21 cellular contexts compared by ENCODE assay signal in the genomic region with DNA sequence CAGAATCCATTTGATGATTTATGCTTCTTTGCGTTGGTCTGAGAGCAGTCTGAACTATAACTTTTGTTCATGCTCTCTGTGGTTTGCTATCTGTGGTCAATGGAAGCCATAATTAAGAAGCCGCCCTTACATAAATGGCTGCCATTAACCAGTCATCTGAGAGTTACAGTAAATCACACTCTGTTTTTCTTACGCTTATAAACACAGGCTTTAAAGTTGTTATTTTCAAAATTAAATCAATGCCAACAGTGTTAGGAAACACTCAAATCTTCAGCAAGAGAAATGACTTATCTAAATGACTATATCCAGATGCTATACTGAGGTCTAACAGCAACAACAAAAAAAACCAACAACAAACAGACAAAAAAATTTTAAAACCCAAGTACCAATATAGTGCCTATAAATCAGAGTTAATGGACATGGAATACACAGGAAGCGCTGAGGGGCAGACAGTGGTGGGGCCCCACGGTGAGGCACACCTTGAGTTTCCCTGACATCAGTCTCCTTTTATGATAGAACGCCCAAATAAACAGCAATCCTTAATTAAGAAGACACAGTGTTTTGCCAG.
DNase-seq lines count a peak whose midpoint lies in the region; ATAC-seq and TF ChIP-seq lines count a peak whose summit lies in the region.
"Had no signal": no experiment of that assay in that cellular context is flagged by ENCODE, and none has a peak within 500 bp of the region (broad histone marks: within the 10 kb centered on the region; RNA-seq: fewer than 3 reads in every experiment).

No MANE protein-coding gene starts in this region.

- H3K4me1 Mint-ChIP-seq in nephron progenitor cell: peaks cover 7% of the 10 kb centered on the region
- H3K4me1 Mint-ChIP-seq: CD14-positive monocyte had no signal

- TF ChIP-seq CTCF in HEK293 (tag by site-specific recombination; IDR thresholded peaks at IDR 0.05): no peak
- no peak for TF ChIP-seq CTCF in fibroblast of villous mesenchyme (IDR thresholded peaks at IDR 0.05; ENCODE audit: insufficient read depth, low read depth, low read length)
- no peak for TF ChIP-seq CTCF in nephron progenitor cell (IDR thresholded peaks at IDR 0.05)
- TF ChIP-seq CTCF in psoas muscle (IDR thresholded peaks at IDR 0.05): no peak

- in situ Hi-C loops in SK-MEL-5 (cut with HindIII; ENCODE audit: low pct_unique_long_range_greater_than_20kb, low sequenced_read_pairs): no loop called here

- no peak overlapping the region for H3K4me3 ChIP-seq in HEK293 (ENCODE audit: low read depth, low read length)
- no peak overlapping the region for H3K4me3 ChIP-seq in fibroblast of villous mesenchyme (ENCODE audit: low read depth, low read length)
- H3K4me3 ChIP-seq in psoas muscle: no peak overlapping the region
- H3K4me3 ChIP-seq: A549, BLaER1, GM12878, GM23248 had no signal

- no peaks in the 10 kb centered on the region for H3K27me3 ChIP-seq in psoas muscle (ENCODE audit: insufficient read depth in 3 of 3, low read length in 2 of 3)
- H3K27me3 ChIP-seq: BLaER1 had no signal

- H3K36me3 ChIP-seq in HEK293 (ENCODE audit: control insufficient read depth in 2 of 2, insufficient read depth in 1 of 2, low read length in 2 of 2): peaks cover 5 to 34% of the 10 kb centered on the region in 2 experiments; a peak in 1 of 3 replicates
- H3K36me3 ChIP-seq in psoas muscle (ENCODE audit: insufficient read depth in 1 of 2, low read depth in 1 of 2): peaks cover 0 to 7% of the 10 kb centered on the region in 2 donors
- H3K36me3 ChIP-seq: BLaER1 had no signal

- peak; percentile 46 for DNase-seq in SK-MEL-5 (ENCODE audit: low read depth, low spot score)
- peak; percentile 66 for DNase-seq in fibroblast of villous mesenchyme (ENCODE audit: low read depth)
- DNase-seq in nephron progenitor cell: no peak
- no peak for DNase-seq in CD1c-positive myeloid dendritic cell (ENCODE audit: extremely low spot score)
- no peak for DNase-seq in psoas muscle
- no peak for DNase-seq in amygdala (lab: John Stamatoyannopoulos, UW)
- DNase-seq: CD8-positive, alpha-beta T cell; DMS 273 treated with DMSO at 0.1 percent for 48 hours; DMS53; DND-41; EL; GM23248; H7 had no signal

- POLR2A ChIA-PET in HEK293 (lab: Yijun Ruan, JAX): no interaction called here

- no peaks in the 10 kb centered on the region for H3K27me3 Mint-ChIP-seq in nephron progenitor cell (ENCODE audit: low read depth, poor library complexity)

- H3K9me3 Mint-ChIP-seq in nephron progenitor cell: no peaks in the 10 kb centered on the region
- H3K9me3 Mint-ChIP-seq: CD8-positive, alpha-beta T cell had no signal

- H3K9me3 ChIP-seq in HEK293 (ENCODE audit: control insufficient read depth, insufficient read depth, low read depth, low read length) (no peaks in the 10 kb centered on the region), psoas muscle (no peaks in the 10 kb centered on the region)
- H3K9me3 ChIP-seq: A549, BLaER1 had no signal

- WGBS in psoas muscle, 3 donors: 78 to 89% (median 83%) methylated on average over 6 of the region's 6 CpGs

- peaks cover 30% of the 10 kb centered on the region for H3K36me3 Mint-ChIP-seq in nephron progenitor cell (ENCODE audit: low read depth)
- H3K36me3 Mint-ChIP-seq: CD14-positive monocyte; CD8-positive, alpha-beta T cell had no signal

- ATAC-seq in psoas muscle: no peak
- ATAC-seq: A549; CD8-positive, alpha-beta T cell; GM12878; HCT116 had no signal

- intact Hi-C loops in psoas muscle (cut with DNase I): no loop called here

- peaks cover 6% of the 10 kb centered on the region; the same call in 1 of the 2 replicates for H3K4me1 ChIP-seq in HEK293 (ENCODE audit: control insufficient read depth, insufficient read depth, low read length)
- H3K4me1 ChIP-seq in psoas muscle: no peaks in the 10 kb centered on the region
- H3K4me1 ChIP-seq: A549, BLaER1 had no signal

- H3K27ac Mint-ChIP-seq in nephron progenitor cell: peak overlapping the region; percentile 80
- H3K27ac Mint-ChIP-seq: CD14-positive monocyte; CD8-positive, alpha-beta T cell had no signal

- no peak overlapping the region for H3K27ac ChIP-seq in HEK293 (ENCODE audit: extremely low read depth, low read depth, low read length)
- H3K27ac ChIP-seq in psoas muscle: no peak overlapping the region
- H3K27ac ChIP-seq: A549, BLaER1, GM23248, HL-60, KMS-11 had no signal

- CTCF ChIA-PET in HEK293 (lab: Yijun Ruan, JAX): no interaction called here

- H3K4me3 Mint-ChIP-seq in nephron progenitor cell: no peak overlapping the region
- H3K4me3 Mint-ChIP-seq: CD14-positive monocyte; CD8-positive, alpha-beta T cell had no signal

TF ChIP-seq in HEK293, 187 proteins besides CTCF, POLR2A, EP300 and RAD21 (continues in another document):
- TF ChIP-seq ZSCAN16 (tag by site-specific recombination; IDR thresholded peaks at IDR 0.05) (no peak), BCL11A (tag by site-specific recombination; IDR thresholded peaks at IDR 0.05; ENCODE audit: low read depth) (no peak), ZNF248 (tag by site-specific recombination; IDR thresholded peaks at IDR 0.05) (no peak), KLF16 (tag by site-specific recombination; IDR thresholded peaks at IDR 0.05) (no peak), ZNF560 (tag by site-specific recombination; IDR thresholded peaks at IDR 0.05; ENCODE audit: borderline replicate concordance) (no peak), SP7 (tag by site-specific recombination; IDR thresholded peaks at IDR 0.05) (peak; percentile 99), FEZF1 (tag by site-specific recombination; IDR thresholded peaks at IDR 0.05) (peak; percentile 74), ZEB2 (tag by site-specific recombination; IDR thresholded peaks at IDR 0.05) (0 out of 2 replicates have a peak, but pooled peaks have one; percentile 27), ZNF132 (tag by site-specific recombination; IDR thresholded peaks at IDR 0.05; ENCODE audit: borderline replicate concordance) (no peak), ZIC2 (tag by site-specific recombination; IDR thresholded peaks at IDR 0.05) (no peak), GLIS1 (tag by site-specific recombination; IDR thresholded peaks at IDR 0.05) (no peak), ZNF843 (tag by site-specific recombination; IDR thresholded peaks at IDR 0.05) (peak; percentile 39; the same call in 1 of the 2 replicates), ZNF521 (tag by site-specific recombination; IDR thresholded peaks at IDR 0.05) (no peak), ZNF239 (tag by site-specific recombination; IDR thresholded peaks at IDR 0.05) (no peak), SETDB1 (IDR thresholded peaks at IDR 0.05; ENCODE audit: insufficient read length, low read length) (no peak), ZBTB20 (tag by site-specific recombination; IDR thresholded peaks at IDR 0.05) (no peak), KLF8 (tag by site-specific recombination; IDR thresholded peaks at IDR 0.05) (no peak), OSR2 (tag by site-specific recombination; IDR thresholded peaks at IDR 0.05) (peak; percentile 55; the same call in 1 of the 2 replicates)
- TF ChIP-seq, protein P1, sequence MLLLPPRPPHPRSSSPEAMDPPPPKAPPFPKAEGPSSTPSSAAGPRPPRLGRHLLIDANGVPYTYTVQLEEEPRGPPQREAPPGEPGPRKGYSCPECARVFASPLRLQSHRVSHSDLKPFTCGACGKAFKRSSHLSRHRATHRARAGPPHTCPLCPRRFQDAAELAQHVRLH (tag by site-specific recombination; IDR thresholded peaks at IDR 0.05): no peak
- TF ChIP-seq, protein P2, sequence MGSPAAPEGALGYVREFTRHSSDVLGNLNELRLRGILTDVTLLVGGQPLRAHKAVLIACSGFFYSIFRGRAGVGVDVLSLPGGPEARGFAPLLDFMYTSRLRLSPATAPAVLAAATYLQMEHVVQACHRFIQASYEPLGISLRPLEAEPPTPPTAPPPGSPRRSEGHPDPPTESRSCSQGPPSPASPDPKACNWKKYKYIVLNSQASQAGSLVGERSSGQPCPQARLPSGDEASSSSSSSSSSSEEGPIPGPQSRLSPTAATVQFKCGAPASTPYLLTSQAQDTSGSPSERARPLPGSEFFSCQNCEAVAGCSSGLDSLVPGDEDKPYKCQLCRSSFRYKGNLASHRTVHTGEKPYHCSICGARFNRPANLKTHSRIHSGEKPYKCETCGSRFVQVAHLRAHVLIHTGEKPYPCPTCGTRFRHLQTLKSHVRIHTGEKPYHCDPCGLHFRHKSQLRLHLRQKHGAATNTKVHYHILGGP (tag by site-specific recombination; IDR thresholded peaks at IDR 0.05): no peak
- TF ChIP-seq, protein P3, sequence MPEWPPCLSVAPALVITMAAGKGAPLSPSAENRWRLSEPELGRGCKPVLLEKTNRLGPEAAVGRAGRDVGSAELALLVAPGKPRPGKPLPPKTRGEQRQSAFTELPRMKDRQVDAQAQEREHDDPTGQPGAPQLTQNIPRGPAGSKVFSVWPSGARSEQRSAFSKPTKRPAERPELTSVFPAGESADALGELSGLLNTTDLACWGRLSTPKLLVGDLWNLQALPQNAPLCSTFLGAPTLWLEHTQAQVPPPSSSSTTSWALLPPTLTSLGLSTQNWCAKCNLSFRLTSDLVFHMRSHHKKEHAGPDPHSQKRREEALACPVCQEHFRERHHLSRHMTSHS (tag by site-specific recombination; IDR thresholded peaks at IDR 0.05): no peak
- TF ChIP-seq, protein P4, sequence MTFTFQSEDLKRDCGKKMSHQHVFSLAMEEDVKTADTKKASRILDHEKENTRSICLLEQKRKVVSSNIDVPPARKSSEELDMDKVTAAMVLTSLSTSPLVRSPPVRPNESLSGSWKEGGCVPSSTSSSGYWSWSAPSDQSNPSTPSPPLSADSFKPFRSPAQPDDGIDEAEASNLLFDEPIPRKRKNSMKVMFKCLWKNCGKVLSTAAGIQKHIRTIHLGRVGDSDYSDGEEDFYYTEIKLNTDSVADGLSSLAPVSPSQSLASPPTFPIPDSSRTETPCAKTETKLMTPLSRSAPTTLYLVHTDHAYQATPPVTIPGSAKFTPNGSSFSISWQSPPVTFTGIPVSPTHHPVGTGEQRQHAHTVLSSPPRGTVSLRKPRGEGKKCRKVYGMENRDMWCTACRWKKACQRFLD (tag by site-specific recombination; IDR thresholded peaks at IDR 0.05): no peak
- TF ChIP-seq, protein P5, sequence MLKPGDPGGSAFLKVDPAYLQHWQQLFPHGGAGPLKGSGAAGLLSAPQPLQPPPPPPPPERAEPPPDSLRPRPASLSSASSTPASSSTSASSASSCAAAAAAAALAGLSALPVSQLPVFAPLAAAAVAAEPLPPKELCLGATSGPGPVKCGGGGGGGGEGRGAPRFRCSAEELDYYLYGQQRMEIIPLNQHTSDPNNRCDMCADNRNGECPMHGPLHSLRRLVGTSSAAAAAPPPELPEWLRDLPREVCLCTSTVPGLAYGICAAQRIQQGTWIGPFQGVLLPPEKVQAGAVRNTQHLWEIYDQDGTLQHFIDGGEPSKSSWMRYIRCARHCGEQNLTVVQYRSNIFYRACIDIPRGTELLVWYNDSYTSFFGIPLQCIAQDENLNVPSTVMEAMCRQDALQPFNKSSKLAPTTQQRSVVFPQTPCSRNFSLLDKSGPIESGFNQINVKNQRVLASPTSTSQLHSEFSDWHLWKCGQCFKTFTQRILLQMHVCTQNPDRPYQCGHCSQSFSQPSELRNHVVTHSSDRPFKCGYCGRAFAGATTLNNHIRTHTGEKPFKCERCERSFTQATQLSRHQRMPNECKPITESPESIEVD (tag by site-specific recombination; IDR thresholded peaks at IDR 0.05): peak; percentile 38

Comparison
In these comparisons a context has a peak if more than half of its experiments do, and no peak if none do; other contexts are left out.
1. DNase-seq: peak in SK-MEL-5 (single experiment) and fibroblast of villous mesenchyme (single experiment); none in nephron progenitor cell (single experiment), CD1c-positive myeloid dendritic cell (single experiment), psoas muscle (0 of 2) and amygdala (0 of 56).